Comparison of ENCODE assay signal across 1 cellular context in genomic region chr22:37823134-37823985, GRCh38.
TF ChIP-seq lines count a peak whose summit lies in the region.

A gene with protein sequence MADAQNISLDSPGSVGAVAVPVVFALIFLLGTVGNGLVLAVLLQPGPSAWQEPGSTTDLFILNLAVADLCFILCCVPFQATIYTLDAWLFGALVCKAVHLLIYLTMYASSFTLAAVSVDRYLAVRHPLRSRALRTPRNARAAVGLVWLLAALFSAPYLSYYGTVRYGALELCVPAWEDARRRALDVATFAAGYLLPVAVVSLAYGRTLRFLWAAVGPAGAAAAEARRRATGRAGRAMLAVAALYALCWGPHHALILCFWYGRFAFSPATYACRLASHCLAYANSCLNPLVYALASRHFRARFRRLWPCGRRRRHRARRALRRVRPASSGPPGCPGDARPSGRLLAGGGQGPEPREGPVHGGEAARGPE (plus strand): TSS chr22:37823382. CDS start chr22:37823407, 25 bp downstream.

TF ChIP-seq in IMR-90, 13 proteins besides CTCF, POLR2A, EP300 and RAD21 (continued from another document):
- TF ChIP-seq RCOR1 (IDR thresholded peaks at IDR 0.05; ENCODE audit: insufficient replicate concordance, low read length), result no peak
- TF ChIP-seq BHLHE40 (IDR thresholded peaks at IDR 0.05; ENCODE audit: low read depth, low read length), result no peak
- TF ChIP-seq CHD1 (IDR thresholded peaks at IDR 0.05; ENCODE audit: low read depth, low read length), result no peak
- TF ChIP-seq SMC3 (IDR thresholded peaks at IDR 0.05; ENCODE audit: low read depth, low read length), result no peak
- TF ChIP-seq, protein P1, sequence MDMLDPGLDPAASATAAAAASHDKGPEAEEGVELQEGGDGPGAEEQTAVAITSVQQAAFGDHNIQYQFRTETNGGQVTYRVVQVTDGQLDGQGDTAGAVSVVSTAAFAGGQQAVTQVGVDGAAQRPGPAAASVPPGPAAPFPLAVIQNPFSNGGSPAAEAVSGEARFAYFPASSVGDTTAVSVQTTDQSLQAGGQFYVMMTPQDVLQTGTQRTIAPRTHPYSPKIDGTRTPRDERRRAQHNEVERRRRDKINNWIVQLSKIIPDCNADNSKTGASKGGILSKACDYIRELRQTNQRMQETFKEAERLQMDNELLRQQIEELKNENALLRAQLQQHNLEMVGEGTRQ (IDR thresholded peaks at IDR 0.05; ENCODE audit: low read depth, low read length), result no peak
- no peak for TF ChIP-seq MAZ (IDR thresholded peaks at IDR 0.05; ENCODE audit: borderline replicate concordance, low read depth, low read length)
- no peak for TF ChIP-seq MAFK (IDR thresholded peaks at IDR 0.05; ENCODE audit: low read depth, low read length)
- no peak for TF ChIP-seq ELK1 (IDR thresholded peaks at IDR 0.05; ENCODE audit: borderline replicate concordance, low read depth, low read length)
- no peak for TF ChIP-seq MXI1 (IDR thresholded peaks at IDR 0.05; ENCODE audit: borderline replicate concordance, low read depth, low read length)
